Comparison of ENCODE assay signal across 17 cellular contexts in genomic region chr20:63011798-63012197, GRCh38. TPM values are rescaled to one million over a fixed set of nuclear protein-coding genes. Genes with fewer than 3 reads are reported as not detected.
DNase-seq lines count a peak whose midpoint lies in the region; ATAC-seq and TF ChIP-seq lines count a peak whose summit lies in the region.
"Had no signal": no experiment of that assay in that cellular context is flagged by ENCODE, and none has a peak within 500 bp of the region (broad histone marks: within the 10 kb centered on the region; RNA-seq: fewer than 3 reads in every experiment).

No MANE protein-coding gene starts in this region.

- TF ChIP-seq POLR2A in gastrocnemius medialis (IDR thresholded peaks at IDR 0.05), result no peak

- H3K36me3 ChIP-seq in gastrocnemius medialis, result no peaks in the 10 kb centered on the region
- H3K36me3 ChIP-seq: brain microvascular endothelial cell had no signal

- no peak overlapping the region for H3K27ac ChIP-seq in gastrocnemius medialis
- H3K27ac ChIP-seq: brain microvascular endothelial cell had no signal

- DNase-seq in Daoy (ENCODE audit: low read depth), result peak; percentile 31
- DNase-seq in HT-29 (ENCODE audit: low spot score), result peak; percentile 36
- peak; percentile 25 for DNase-seq in NCI-H69 (lab: John Stamatoyannopoulos, UW)
- DNase-seq in fibroblast of gingiva (ENCODE audit: low read depth), result peak; percentile 26
- no peak for DNase-seq in gastrocnemius medialis
- no peak for DNase-seq in GM13976 (ENCODE audit: low spot score)
- DNase-seq in T-helper 1 cell, result no peak
- DNase-seq in midbrain (lab: John Stamatoyannopoulos, UW), result no peak
- DNase-seq: activated CD4-positive, alpha-beta memory T cell treated with anti-CD3 and anti-CD28 coated beads, Interleukin-2, amount 10 ng/mL, durations not matched to agents 7 days and 5 days; activated gamma-delta T cell; brain microvascular endothelial cell; CD4-positive, CD25-positive, alpha-beta regulatory T cell; KBM-7; T-helper 9 cell had no signal

- no peak overlapping the region for H3K4me3 ChIP-seq in gastrocnemius medialis

- in situ Hi-C loops in gastrocnemius medialis (cut with MboI; ENCODE audit: low sequenced_read_pairs in 4 of 4) (loop anchor here (5.0 to 25.0 kb wide), 4 partner anchors 114 to 139 kb away; no protein-coding TSS in a partner anchor), GM13976 (cut with MboI; ENCODE audit: low sequenced_read_pairs, unreplicated experiment) (no loop called here)

- peaks cover 5 to 7% of the 10 kb centered on the region in 2 donors for H3K4me1 ChIP-seq in gastrocnemius medialis

- TF ChIP-seq CTCF in gastrocnemius medialis (IDR thresholded peaks at IDR 0.05 in 4 of 5, conservative IDR thresholded peaks at IDR 0.05 in 1 of 5) (no peak), GM13976 (IDR thresholded peaks at IDR 0.05; ENCODE audit: borderline replicate concordance, control extremely low read depth, extremely low read depth, insufficient read depth, missing control alignments) (no peak)

- peaks cover 88 to 97% (median 90%) of the 10 kb centered on the region in 3 donors for H3K27me3 ChIP-seq in gastrocnemius medialis

- ATAC-seq in gastrocnemius medialis, result no peak

- H3K9me3 ChIP-seq in gastrocnemius medialis, result no peaks in the 10 kb centered on the region

- intact Hi-C loops in gastrocnemius medialis (cut with DNase I; ENCODE audit: low total_unique reads), result no loop called here

RNA-seq across cellular contexts. Expression of gene BHLHE23, which starts 5.0 kb away (rescaled TPM):
- not detected in 2 replicates for total RNA-seq in Daoy (2014; rRNA removed; shearing (Covaris generic))
- total RNA-seq in HT-29 (2014; rRNA removed; shearing (Covaris generic)), result not detected in 2 replicates
- total RNA-seq in gastrocnemius medialis, result not detected
- total RNA-seq: activated CD4-positive, alpha-beta memory T cell treated with anti-CD3 and anti-CD28 coated beads, Interleukin-2, amount 10 ng/mL, durations not matched to agents 7 days and 5 days; CD4-positive, CD25-positive, alpha-beta regulatory T cell; fibroblast of villous mesenchyme; NCI-H460; osteocyte had no signal

RNA-seq across cellular contexts. Expression of gene SLC17A9, which starts 59.3 kb away (rescaled TPM):
- 0.33 and 0.91 TPM in 2 replicates for total RNA-seq in Daoy (2014; rRNA removed; shearing (Covaris generic))
- total RNA-seq in HT-29 (2014; rRNA removed; shearing (Covaris generic)), result 119 and 127 TPM in 2 replicates
- total RNA-seq in gastrocnemius medialis, result 1 to 10 TPM in 3 of 4 donors, under 1 TPM in 1; 0.55 to 2.4 (median 1.2) TPM
- total RNA-seq: osteocyte had no signal

Comparison
In these comparisons a context has a peak if more than half of its experiments do, and no peak if none do; other contexts are left out.
1. DNase-seq: peak in Daoy (single experiment), HT-29 (single experiment), NCI-H69 (single experiment) and fibroblast of gingiva (single experiment); none in gastrocnemius medialis (0 of 2), GM13976 (single experiment), T-helper 1 cell (0 of 5) and midbrain (single experiment).
2. RNA of gene SLC17A9, which starts 59.3 kb away (total RNA-seq): 119 to 127 TPM in HT-29; 0.55 to 2.4 TPM in gastrocnemius medialis and 0.33 to 0.91 TPM in Daoy; every median in the first group is over 10 times any median in the second.